16 cellular contexts compared by ENCODE assay signal in the genomic region with DNA sequence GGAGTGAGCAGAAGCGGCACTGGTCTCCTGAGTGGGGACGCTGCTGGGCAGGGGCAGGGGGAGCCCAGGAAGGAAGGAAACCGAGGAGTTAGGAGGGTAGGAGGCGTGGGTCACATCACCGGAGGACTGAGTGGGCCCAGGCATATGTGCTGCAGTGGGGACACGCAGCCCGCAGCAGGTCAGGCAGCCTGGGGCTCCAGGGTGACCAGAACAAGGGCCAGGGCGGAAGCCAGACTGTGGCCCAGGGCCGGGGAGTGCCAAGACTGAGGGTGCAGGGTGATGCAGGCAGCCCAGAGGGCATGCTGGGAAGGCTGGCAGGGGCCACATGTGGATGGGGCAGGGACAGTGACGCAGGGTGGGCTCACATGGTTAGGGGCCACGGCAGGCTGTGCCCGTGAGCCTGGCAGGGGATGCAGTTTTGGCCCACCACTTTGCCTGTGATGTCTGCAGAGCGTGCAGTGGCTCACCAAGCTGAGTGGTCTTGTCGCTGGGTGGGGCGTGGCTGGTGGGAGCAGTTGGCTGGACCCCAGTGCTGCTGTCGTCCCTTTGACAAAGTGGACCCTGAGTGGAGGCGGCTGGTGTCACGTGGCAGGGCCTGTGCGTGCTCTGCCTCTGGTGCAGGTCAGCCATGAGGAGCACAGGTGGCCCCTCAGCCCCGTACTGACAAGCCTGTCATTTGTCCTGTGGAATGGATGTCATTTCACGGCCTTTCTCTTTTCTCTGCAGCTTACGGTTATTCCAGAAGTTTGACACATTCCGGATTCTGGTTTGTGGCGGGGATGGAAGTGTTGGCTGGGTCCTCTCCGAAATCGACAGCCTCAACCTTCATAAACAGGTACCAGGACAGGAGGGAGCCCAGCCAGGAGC.
A peak's percentile ranks its signal among the peaks of the same experiment; 100 is the strongest.
DNase-seq lines count a peak whose midpoint lies in the region; ATAC-seq and TF ChIP-seq lines count a peak whose summit lies in the region.
"Had no signal": no experiment of that assay in that cellular context is flagged by ENCODE, and none has a peak within 500 bp of the region (broad histone marks: within the 10 kb centered on the region; RNA-seq: fewer than 3 reads in every experiment).

No MANE protein-coding gene starts in this region.

- no peaks in the 10 kb centered on the region for H3K27me3 Mint-ChIP-seq in CD8-positive, alpha-beta T cell (ENCODE audit: low read depth)
- H3K27me3 Mint-ChIP-seq in effector memory CD8-positive, alpha-beta T cell, result no peaks in the 10 kb centered on the region

- no peak overlapping the region for H3K4me3 Mint-ChIP-seq in CD8-positive, alpha-beta T cell
- no peak overlapping the region for H3K4me3 Mint-ChIP-seq in effector memory CD8-positive, alpha-beta T cell

- DNase-seq in CD8-positive, alpha-beta T cell, result no peak
- DNase-seq in RWPE1 (ENCODE audit: low spot score) (no peak), sciatic nerve (ENCODE audit: low spot score) (peak; percentile 45), NOMO-1 (lab: John Stamatoyannopoulos, UW; ENCODE audit: unreplicated experiment in 2 of 2) (no peak), cortex of kidney (lab: John Stamatoyannopoulos, UW) (no peak)
- DNase-seq in effector memory CD8-positive, alpha-beta T cell, result no peak
- DNase-seq: activated CD4-positive, alpha-beta T cell treated with anti-CD3 and anti-CD28 coated beads, Interleukin-2, amount 50 U/mL, for 48 hours; adrenal gland; heart left ventricle; kidney; NCI-H2081 treated with DMSO at 0.1 percent for 48 hours; NCI-H774 had no signal

- H3K36me3 Mint-ChIP-seq in CD8-positive, alpha-beta T cell, result peaks cover 93% of the 10 kb centered on the region
- peaks cover 56% of the 10 kb centered on the region for H3K36me3 Mint-ChIP-seq in effector memory CD8-positive, alpha-beta T cell (ENCODE audit: insufficient read depth)

- H3K9me3 Mint-ChIP-seq in CD8-positive, alpha-beta T cell, result no peaks in the 10 kb centered on the region
- no peaks in the 10 kb centered on the region for H3K9me3 Mint-ChIP-seq in effector memory CD8-positive, alpha-beta T cell

- TF ChIP-seq CTCF in CD8-positive, alpha-beta T cell (IDR thresholded peaks at IDR 0.05), result no peak
- no peak for TF ChIP-seq CTCF in RWPE1 (conservative IDR thresholded peaks at IDR 0.05; ENCODE audit: low read depth)

- CTCF ChIA-PET in CD8-positive, alpha-beta T cell (lab: Charles Lee), result interaction anchor here (5.3 to 37.8 kb wide), 3 partner anchors 13 to 41 kb away, joined by 75 to 847 read pairs (median 81); no protein-coding TSS in a partner anchor
- CTCF ChIA-PET in RWPE1 (lab: Yijun Ruan, JAX), result no interaction called here

- ATAC-seq in CD8-positive, alpha-beta T cell, result no peak
- ATAC-seq in effector memory CD8-positive, alpha-beta T cell (replicated peaks), result no peak
- ATAC-seq in sciatic nerve, result no peak
- no peak for ATAC-seq in GM21515 (IDR thresholded peaks at IDR 0.05; ENCODE audit: unreplicated experiment)

- H3K27me3 ChIP-seq in CD8-positive, alpha-beta T cell (ENCODE audit: insufficient read depth, low read length), result no peaks in the 10 kb centered on the region
- H3K27me3 ChIP-seq: adrenal gland, heart left ventricle, thyroid gland had no signal

- no peaks in the 10 kb centered on the region for H3K9me3 ChIP-seq in CD8-positive, alpha-beta T cell (ENCODE audit: low read length)
- H3K9me3 ChIP-seq: adrenal gland, heart left ventricle, prostate gland, thyroid gland had no signal

- peaks cover 65% of the 10 kb centered on the region for H3K36me3 ChIP-seq in CD8-positive, alpha-beta T cell (ENCODE audit: insufficient read depth, low read length)

- peaks cover 32% of the 10 kb centered on the region for H3K4me1 Mint-ChIP-seq in CD8-positive, alpha-beta T cell (ENCODE audit: low read depth)
- peaks cover 17 to 19% of the 10 kb centered on the region in 2 donors for H3K4me1 Mint-ChIP-seq in effector memory CD8-positive, alpha-beta T cell (ENCODE audit: low read depth in 2 of 2)

- intact Hi-C loops in CD8-positive, alpha-beta T cell (cut with DNase I, micrococcal nuclease), result loop anchor here (2.0 to 5.0 kb wide), 2 partner anchors 19 to 169 kb away; no protein-coding TSS in a partner anchor
- intact Hi-C loops in sciatic nerve (cut with DNase I), result loop anchor here (10.0 kb wide), 1 partner anchor 87 kb away; the partner anchor contains the start of gene DGKD

- POLR2A ChIA-PET in CD8-positive, alpha-beta T cell (lab: Charles Lee), result interaction anchor here (2.6 kb wide), 1 partner anchor 37 kb away, joined by 8 read pairs; no protein-coding TSS in a partner anchor
- POLR2A ChIA-PET in RWPE1 (lab: Yijun Ruan, JAX; ENCODE audit: low non-redundant PET), result no interaction called here

- H3K4me3 ChIP-seq in CD8-positive, alpha-beta T cell (ENCODE audit: low read depth, low read length), result no peak overlapping the region
- H3K4me3 ChIP-seq: adrenal gland, heart left ventricle, prostate gland, thyroid gland had no signal

- peaks cover 14% of the 10 kb centered on the region for H3K4me1 ChIP-seq in CD8-positive, alpha-beta T cell (ENCODE audit: insufficient read depth, low read length)
- H3K4me1 ChIP-seq: prostate gland had no signal

- no peak overlapping the region for H3K27ac ChIP-seq in CD8-positive, alpha-beta T cell (ENCODE audit: low read depth, low read length)
- H3K27ac ChIP-seq in RWPE1, result peak overlapping the region; percentile 33
- H3K27ac ChIP-seq: adrenal gland, epithelial cell of prostate, heart left ventricle, prostate gland had no signal

- H3K27ac Mint-ChIP-seq in CD8-positive, alpha-beta T cell, result peak overlapping the region; percentile 84
- H3K27ac Mint-ChIP-seq in effector memory CD8-positive, alpha-beta T cell, result peak overlapping the region; percentile 71 to 87
